3 cellular contexts compared by ENCODE assay signal in the genomic region with DNA sequence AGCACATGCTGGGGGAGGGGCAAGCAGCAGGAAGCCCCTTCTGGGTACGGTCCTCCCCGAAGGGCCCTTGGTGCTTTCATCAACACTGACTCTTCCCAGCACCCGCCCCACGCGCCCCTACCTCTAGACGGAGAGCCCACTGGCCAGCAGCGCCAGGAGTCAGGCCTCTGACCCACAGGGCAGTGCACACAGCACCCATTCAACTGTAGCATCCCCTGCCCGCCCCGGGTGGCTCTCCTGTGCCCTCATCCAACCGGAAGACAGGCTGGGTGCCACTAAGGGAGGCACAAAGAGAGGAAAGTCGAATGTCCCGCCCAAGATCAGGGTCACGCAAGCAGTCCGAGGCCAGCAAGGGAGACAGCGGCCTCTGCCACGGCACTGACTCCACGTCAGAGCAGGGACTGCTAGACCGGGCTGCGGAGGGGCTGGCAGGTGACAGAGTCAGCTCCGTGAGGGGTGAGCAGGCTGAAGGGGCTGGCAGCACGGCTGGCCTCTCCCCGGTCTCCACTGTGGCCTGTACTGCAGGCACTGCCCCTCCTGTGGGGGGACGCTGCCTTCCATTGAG.
TF ChIP-seq lines count a peak whose summit lies in the region.

No MANE protein-coding gene starts in this region.

TF ChIP-seq in SK-N-SH, 30 proteins besides CTCF, POLR2A, EP300 and RAD21 (continues in another document):
- TF ChIP-seq, protein P1, sequence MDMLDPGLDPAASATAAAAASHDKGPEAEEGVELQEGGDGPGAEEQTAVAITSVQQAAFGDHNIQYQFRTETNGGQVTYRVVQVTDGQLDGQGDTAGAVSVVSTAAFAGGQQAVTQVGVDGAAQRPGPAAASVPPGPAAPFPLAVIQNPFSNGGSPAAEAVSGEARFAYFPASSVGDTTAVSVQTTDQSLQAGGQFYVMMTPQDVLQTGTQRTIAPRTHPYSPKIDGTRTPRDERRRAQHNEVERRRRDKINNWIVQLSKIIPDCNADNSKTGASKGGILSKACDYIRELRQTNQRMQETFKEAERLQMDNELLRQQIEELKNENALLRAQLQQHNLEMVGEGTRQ (IDR thresholded peaks at IDR 0.05; ENCODE audit: borderline replicate concordance, low read depth, low read length) = no peak
- TF ChIP-seq YY1 (IDR thresholded peaks at IDR 0.05; ENCODE audit: low read depth) (no peak), FOXM1 (IDR thresholded peaks at IDR 0.05; ENCODE audit: low read depth) (no peak), NRF1 (IDR thresholded peaks at IDR 0.05; ENCODE audit: low read depth, low read length) (no peak), TCF12 (IDR thresholded peaks at IDR 0.05) (no peak), SIN3A (IDR thresholded peaks at IDR 0.05; ENCODE audit: borderline replicate concordance, low read depth, low read length) (no peak), MXI1 (IDR thresholded peaks at IDR 0.05; ENCODE audit: low read depth, low read length) (no peak), CHD2 (IDR thresholded peaks at IDR 0.05; ENCODE audit: low read length, partially characterized antibody) (no peak), GABPA (IDR thresholded peaks at IDR 0.05; ENCODE audit: low read depth) (no peak), MEF2A (IDR thresholded peaks at IDR 0.05; ENCODE audit: borderline replicate concordance, low read depth) (no peak), RFX5 (IDR thresholded peaks at IDR 0.05; ENCODE audit: low read length) (no peak), ELF1 (IDR thresholded peaks at IDR 0.05) (no peak), FOSL2 (IDR thresholded peaks at IDR 0.05; ENCODE audit: borderline replicate concordance, low read depth) (no peak), GATA2 (CRISPR knock-in tag; IDR thresholded peaks at IDR 0.05) (no peak)
- TF ChIP-seq, protein P2, sequence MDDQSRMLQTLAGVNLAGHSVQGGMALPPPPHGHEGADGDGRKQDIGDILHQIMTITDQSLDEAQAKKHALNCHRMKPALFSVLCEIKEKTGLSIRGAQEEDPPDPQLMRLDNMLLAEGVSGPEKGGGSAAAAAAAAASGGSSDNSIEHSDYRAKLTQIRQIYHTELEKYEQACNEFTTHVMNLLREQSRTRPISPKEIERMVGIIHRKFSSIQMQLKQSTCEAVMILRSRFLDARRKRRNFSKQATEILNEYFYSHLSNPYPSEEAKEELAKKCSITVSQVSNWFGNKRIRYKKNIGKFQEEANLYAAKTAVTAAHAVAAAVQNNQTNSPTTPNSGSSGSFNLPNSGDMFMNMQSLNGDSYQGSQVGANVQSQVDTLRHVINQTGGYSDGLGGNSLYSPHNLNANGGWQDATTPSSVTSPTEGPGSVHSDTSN (IDR thresholded peaks at IDR 0.05) = no peak
- TF ChIP-seq, protein P3, sequence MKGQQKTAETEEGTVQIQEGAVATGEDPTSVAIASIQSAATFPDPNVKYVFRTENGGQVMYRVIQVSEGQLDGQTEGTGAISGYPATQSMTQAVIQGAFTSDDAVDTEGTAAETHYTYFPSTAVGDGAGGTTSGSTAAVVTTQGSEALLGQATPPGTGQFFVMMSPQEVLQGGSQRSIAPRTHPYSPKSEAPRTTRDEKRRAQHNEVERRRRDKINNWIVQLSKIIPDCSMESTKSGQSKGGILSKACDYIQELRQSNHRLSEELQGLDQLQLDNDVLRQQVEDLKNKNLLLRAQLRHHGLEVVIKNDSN (IDR thresholded peaks at IDR 0.05; ENCODE audit: borderline replicate concordance, low read depth) = no peak
- TF ChIP-seq, protein P4, sequence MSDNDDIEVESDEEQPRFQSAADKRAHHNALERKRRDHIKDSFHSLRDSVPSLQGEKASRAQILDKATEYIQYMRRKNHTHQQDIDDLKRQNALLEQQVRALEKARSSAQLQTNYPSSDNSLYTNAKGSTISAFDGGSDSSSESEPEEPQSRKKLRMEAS (IDR thresholded peaks at IDR 0.05; ENCODE audit: low read depth) = no peak

TF ChIP-seq in SK-N-SH treated with all-trans-retinoic acid at 6 μM for 48 hours, 23 proteins besides CTCF, POLR2A, EP300 and RAD21:
- no peak for TF ChIP-seq ZNF70 (CRISPR knock-in tag; IDR thresholded peaks at IDR 0.05)
- TF ChIP-seq ZFP30 (CRISPR knock-in tag; IDR thresholded peaks at IDR 0.05) = no peak
- no peak for TF ChIP-seq BACH2 (CRISPR knock-in tag; IDR thresholded peaks at IDR 0.05; ENCODE audit: borderline replicate concordance)
- TF ChIP-seq, protein P5, sequence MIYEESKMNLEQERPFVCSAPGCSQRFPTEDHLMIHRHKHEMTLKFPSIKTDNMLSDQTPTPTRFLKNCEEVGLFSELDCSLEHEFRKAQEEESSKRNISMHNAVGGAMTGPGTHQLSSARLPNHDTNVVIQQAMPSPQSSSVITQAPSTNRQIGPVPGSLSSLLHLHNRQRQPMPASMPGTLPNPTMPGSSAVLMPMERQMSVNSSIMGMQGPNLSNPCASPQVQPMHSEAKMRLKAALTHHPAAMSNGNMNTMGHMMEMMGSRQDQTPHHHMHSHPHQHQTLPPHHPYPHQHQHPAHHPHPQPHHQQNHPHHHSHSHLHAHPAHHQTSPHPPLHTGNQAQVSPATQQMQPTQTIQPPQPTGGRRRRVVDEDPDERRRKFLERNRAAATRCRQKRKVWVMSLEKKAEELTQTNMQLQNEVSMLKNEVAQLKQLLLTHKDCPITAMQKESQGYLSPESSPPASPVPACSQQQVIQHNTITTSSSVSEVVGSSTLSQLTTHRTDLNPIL (CRISPR knock-in tag; IDR thresholded peaks at IDR 0.05; ENCODE audit: low read depth) = no peak
- no peak for TF ChIP-seq CSRNP3 (CRISPR knock-in tag; IDR thresholded peaks at IDR 0.05)
- no peak for TF ChIP-seq ESRRG (CRISPR knock-in tag; IDR thresholded peaks at IDR 0.05)
- no peak for TF ChIP-seq TCF4 (CRISPR knock-in tag; IDR thresholded peaks at IDR 0.05; ENCODE audit: borderline replicate concordance)
TF ChIP-seq in SK-N-SH treated with all-trans-retinoic acid at 6 μM for 48 hours: peak in this region for 0.

TF ChIP-seq in HepG2, 621 proteins besides CTCF, POLR2A, EP300 and RAD21 (continues in another document):
- TF ChIP-seq EED (CRISPR knock-in tag; IDR thresholded peaks at IDR 0.05) (no peak), HNRNPL (IDR thresholded peaks at IDR 0.05; ENCODE audit: low read depth, low read length) (peak; percentile 95), ZNF292 (CRISPR knock-in tag; IDR thresholded peaks at IDR 0.05; ENCODE audit: borderline replicate concordance, low read depth) (0 out of 2 replicates have a peak, but pooled peaks have one; percentile 38), HOXD1 (CRISPR knock-in tag; IDR thresholded peaks at IDR 0.05) (no peak), LCORL (IDR thresholded peaks at IDR 0.05) (no peak), LCORL (CRISPR knock-in tag; IDR thresholded peaks at IDR 0.05) (no peak), ZNF816 (CRISPR knock-in tag; IDR thresholded peaks at IDR 0.05; ENCODE audit: borderline replicate concordance) (no peak), IKZF5 (CRISPR knock-in tag; IDR thresholded peaks at IDR 0.05) (no peak), SRY (CRISPR knock-in tag; IDR thresholded peaks at IDR 0.05) (no peak), ZC3H13 (CRISPR knock-in tag; IDR thresholded peaks at IDR 0.05) (peak; percentile 65; the same call in 1 of the 2 replicates), KAT8 (CRISPR knock-in tag; IDR thresholded peaks at IDR 0.05) (peak; percentile 22; the same call in 1 of the 2 replicates), ZNF225 (CRISPR knock-in tag; IDR thresholded peaks at IDR 0.05) (no peak), ZBTB3 (CRISPR knock-in tag; IDR thresholded peaks at IDR 0.05; ENCODE audit: borderline replicate concordance, low read depth) (no peak), ZNF446 (CRISPR knock-in tag; IDR thresholded peaks at IDR 0.05) (no peak), ETV5 (CRISPR knock-in tag; IDR thresholded peaks at IDR 0.05; ENCODE audit: borderline replicate concordance) (peak; percentile 32; the same call in 1 of the 2 replicates), ZNF644 (CRISPR knock-in tag; IDR thresholded peaks at IDR 0.05; ENCODE audit: low read depth) (no peak), HNRNPLL (IDR thresholded peaks at IDR 0.05; ENCODE audit: low read depth, low read length, poor library complexity, severe bottlenecking) (peak; percentile 20), ZNF776 (CRISPR knock-in tag; IDR thresholded peaks at IDR 0.05) (no peak), PAF1 (CRISPR knock-in tag; IDR thresholded peaks at IDR 0.05) (no peak), SRSF9 (IDR thresholded peaks at IDR 0.05; ENCODE audit: borderline replicate concordance, insufficient read depth, low read depth, low read length, poor library complexity, severe bottlenecking) (no peak), ZNF577 (CRISPR knock-in tag; IDR thresholded peaks at IDR 0.05; ENCODE audit: borderline replicate concordance, low read depth) (no peak), MXI1 (IDR thresholded peaks at IDR 0.05; ENCODE audit: borderline replicate concordance, low read depth, low read length) (no peak), ZNF713 (CRISPR knock-in tag; IDR thresholded peaks at IDR 0.05) (no peak), GABPA (IDR thresholded peaks at IDR 0.05; ENCODE audit: low read depth, low read length) (no peak), GABPA (CRISPR knock-in tag; IDR thresholded peaks at IDR 0.05; ENCODE audit: low read depth) (no peak), ZEB1 (IDR thresholded peaks at IDR 0.05; ENCODE audit: insufficient replicate concordance, low read depth) (no peak), SOX5 (CRISPR knock-in tag; IDR thresholded peaks at IDR 0.05; ENCODE audit: borderline replicate concordance) (no peak), NR2F2 (IDR thresholded peaks at IDR 0.05; ENCODE audit: borderline replicate concordance, low read depth) (no peak), GABPB1 (CRISPR knock-in tag; IDR thresholded peaks at IDR 0.05) (peak; percentile 58; the same call in 1 of the 2 replicates)
- TF ChIP-seq, protein P6, sequence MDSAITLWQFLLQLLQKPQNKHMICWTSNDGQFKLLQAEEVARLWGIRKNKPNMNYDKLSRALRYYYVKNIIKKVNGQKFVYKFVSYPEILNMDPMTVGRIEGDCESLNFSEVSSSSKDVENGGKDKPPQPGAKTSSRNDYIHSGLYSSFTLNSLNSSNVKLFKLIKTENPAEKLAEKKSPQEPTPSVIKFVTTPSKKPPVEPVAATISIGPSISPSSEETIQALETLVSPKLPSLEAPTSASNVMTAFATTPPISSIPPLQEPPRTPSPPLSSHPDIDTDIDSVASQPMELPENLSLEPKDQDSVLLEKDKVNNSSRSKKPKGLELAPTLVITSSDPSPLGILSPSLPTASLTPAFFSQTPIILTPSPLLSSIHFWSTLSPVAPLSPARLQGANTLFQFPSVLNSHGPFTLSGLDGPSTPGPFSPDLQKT (CRISPR knock-in tag; IDR thresholded peaks at IDR 0.05; ENCODE audit: borderline replicate concordance) = no peak
- TF ChIP-seq, protein P7, sequence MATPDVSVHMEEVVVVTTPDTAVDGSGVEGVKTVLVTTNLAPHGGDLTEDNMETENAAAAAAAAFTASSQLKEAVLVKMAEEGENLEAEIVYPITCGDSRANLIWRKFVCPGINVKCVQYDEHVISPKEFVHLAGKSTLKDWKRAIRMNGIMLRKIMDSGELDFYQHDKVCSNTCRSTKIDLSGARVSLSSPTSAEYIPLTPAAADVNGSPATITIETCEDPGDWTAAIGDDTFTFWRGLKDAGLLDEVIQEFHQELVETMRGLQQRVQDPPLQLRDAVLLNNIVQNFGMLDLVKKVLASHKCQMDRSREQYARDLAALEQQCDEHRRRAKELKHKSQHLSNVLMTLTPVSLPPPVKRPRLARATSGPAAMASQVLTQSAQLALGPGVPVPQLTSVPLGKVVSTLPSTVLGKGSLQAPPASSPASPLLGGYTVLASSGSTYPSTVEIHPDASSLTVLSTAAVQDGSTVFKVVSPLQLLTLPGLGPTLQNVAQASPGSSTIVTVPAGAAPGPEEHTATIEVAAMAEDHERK (CRISPR knock-in tag; IDR thresholded peaks at IDR 0.05; ENCODE audit: low read depth) = no peak
- TF ChIP-seq, protein P8, sequence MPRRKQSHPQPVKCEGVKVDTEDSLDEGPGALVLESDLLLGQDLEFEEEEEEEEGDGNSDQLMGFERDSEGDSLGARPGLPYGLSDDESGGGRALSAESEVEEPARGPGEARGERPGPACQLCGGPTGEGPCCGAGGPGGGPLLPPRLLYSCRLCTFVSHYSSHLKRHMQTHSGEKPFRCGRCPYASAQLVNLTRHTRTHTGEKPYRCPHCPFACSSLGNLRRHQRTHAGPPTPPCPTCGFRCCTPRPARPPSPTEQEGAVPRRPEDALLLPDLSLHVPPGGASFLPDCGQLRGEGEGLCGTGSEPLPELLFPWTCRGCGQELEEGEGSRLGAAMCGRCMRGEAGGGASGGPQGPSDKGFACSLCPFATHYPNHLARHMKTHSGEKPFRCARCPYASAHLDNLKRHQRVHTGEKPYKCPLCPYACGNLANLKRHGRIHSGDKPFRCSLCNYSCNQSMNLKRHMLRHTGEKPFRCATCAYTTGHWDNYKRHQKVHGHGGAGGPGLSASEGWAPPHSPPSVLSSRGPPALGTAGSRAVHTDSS (CRISPR knock-in tag; conservative IDR thresholded peaks at IDR 0.05) = no peak
- TF ChIP-seq, protein P9, sequence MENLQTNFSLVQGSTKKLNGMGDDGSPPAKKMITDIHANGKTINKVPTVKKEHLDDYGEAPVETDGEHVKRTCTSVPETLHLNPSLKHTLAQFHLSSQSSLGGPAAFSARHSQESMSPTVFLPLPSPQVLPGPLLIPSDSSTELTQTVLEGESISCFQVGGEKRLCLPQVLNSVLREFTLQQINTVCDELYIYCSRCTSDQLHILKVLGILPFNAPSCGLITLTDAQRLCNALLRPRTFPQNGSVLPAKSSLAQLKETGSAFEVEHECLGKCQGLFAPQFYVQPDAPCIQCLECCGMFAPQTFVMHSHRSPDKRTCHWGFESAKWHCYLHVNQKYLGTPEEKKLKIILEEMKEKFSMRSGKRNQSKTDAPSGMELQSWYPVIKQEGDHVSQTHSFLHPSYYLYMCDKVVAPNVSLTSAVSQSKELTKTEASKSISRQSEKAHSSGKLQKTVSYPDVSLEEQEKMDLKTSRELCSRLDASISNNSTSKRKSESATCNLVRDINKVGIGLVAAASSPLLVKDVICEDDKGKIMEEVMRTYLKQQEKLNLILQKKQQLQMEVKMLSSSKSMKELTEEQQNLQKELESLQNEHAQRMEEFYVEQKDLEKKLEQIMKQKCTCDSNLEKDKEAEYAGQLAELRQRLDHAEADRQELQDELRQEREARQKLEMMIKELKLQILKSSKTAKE (CRISPR knock-in tag; IDR thresholded peaks at IDR 0.05; ENCODE audit: borderline replicate concordance) = 0 out of 2 replicates have a peak, but pooled peaks have one; percentile 36
- TF ChIP-seq, protein P1 (IDR thresholded peaks at IDR 0.05; ENCODE audit: low read depth, low read length) = no peak
- TF ChIP-seq, protein P1 (CRISPR knock-in tag; IDR thresholded peaks at IDR 0.05; ENCODE audit: borderline replicate concordance) = no peak
